In the genomic region with DNA sequence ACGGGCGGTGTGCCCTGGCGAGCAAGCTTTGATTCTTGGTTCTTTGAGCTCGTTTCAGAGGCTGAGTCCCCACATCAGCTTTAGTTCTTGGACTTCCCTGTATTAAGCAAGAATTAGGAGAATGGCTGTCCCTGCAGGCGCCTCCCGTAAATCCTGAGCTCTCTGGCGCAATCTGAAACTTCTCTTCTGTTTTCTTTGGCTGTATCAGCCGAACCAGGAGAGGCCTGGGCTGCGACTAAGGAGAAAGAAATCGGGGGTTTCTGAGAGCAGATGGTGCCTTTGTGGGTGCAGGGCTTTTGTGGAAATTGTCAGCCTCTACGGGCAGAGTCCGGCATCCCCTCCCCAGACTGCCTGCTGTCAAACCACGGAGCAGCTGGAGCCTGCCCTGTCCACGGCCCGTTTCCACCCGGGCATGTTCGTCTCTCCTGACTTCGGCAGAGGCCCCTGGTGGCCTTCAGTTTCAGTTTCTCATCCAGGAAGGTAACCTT, we compare ENCODE assay signal across 9 cellular contexts. TPM values are rescaled to one million over a fixed set of nuclear protein-coding genes. Genes with fewer than 3 reads are reported as not detected.
DNase-seq lines count a peak whose midpoint lies in the region; ATAC-seq, FAIRE-seq and TF ChIP-seq lines count a peak whose summit lies in the region.
"Had no signal": no experiment of that assay in that cellular context is flagged by ENCODE, and none has a peak within 500 bp of the region (broad histone marks: within the 10 kb centered on the region; RNA-seq: fewer than 3 reads in every experiment).

No MANE protein-coding gene starts in this region.

- DNase-seq in HCT116 (ENCODE audit: low read depth, low spot score) (no peak), cardiac fibroblast (ENCODE audit: low read depth in 2 of 2) (peak; percentile 82 to 83), hepatocyte (ENCODE audit: low spot score) (no peak), small intestine (peak; percentile 25), erythroblast (lab: John Stamatoyannopoulos, UW) (no peak), RKO (ENCODE audit: low spot score) (no peak), NCI-H526 treated with DMSO at 0.1 percent for 48 hours (lab: John Stamatoyannopoulos, UW) (no peak), HAP-1 (ENCODE audit: low spot score in 2 of 2) (no peak)
- DNase-seq: NCI-H524 had no signal

- no peak overlapping the region for H3K27ac ChIP-seq in HCT116 (ENCODE audit: low read depth, low read length)
- H3K27ac ChIP-seq in hepatocyte, result peak overlapping the region; percentile 77
- H3K27ac ChIP-seq in small intestine (ENCODE audit: low read depth in 1 of 2, low read length in 1 of 2), result peak overlapping the region in 1 of 2 donors; percentile 70

- H3K4me1 ChIP-seq in HCT116 (ENCODE audit: control insufficient read depth in 1 of 2, insufficient read depth in 2 of 2, low read length in 2 of 2) (no peaks in the 10 kb centered on the region), hepatocyte (ENCODE audit: insufficient read depth) (peaks cover 7% of the 10 kb centered on the region), small intestine (ENCODE audit: control insufficient read depth in 2 of 2, insufficient read depth in 1 of 2, low read depth in 1 of 2, low read length in 1 of 2) (no peaks in the 10 kb centered on the region), HAP-1 (no peaks in the 10 kb centered on the region)

- no peaks in the 10 kb centered on the region for H4K20me1 ChIP-seq in HCT116 (ENCODE audit: insufficient read depth)
- no peaks in the 10 kb centered on the region for H4K20me1 ChIP-seq in hepatocyte (ENCODE audit: insufficient read depth, poor library complexity, severe bottlenecking)

- H3K9me3 ChIP-seq in HCT116 (ENCODE audit: control insufficient read depth in 1 of 2, insufficient read depth in 1 of 2, low read depth in 1 of 2, low read length in 2 of 2), result no peaks in the 10 kb centered on the region
- H3K9me3 ChIP-seq in hepatocyte (ENCODE audit: low read depth), result no peaks in the 10 kb centered on the region
- H3K9me3 ChIP-seq in small intestine (ENCODE audit: control insufficient read depth, low read depth), result no peaks in the 10 kb centered on the region
- no peaks in the 10 kb centered on the region for H3K9me3 ChIP-seq in HAP-1

- RAD21 ChIA-PET in HCT116 (lab: Charles Lee; ENCODE audit: low non-redundant PET in 1 of 2, low total read pairs in 2 of 2, uncharacterized antibody in 2 of 2, unreplicated experiment in 2 of 2), result no interaction called here

- TSS peak; percentile 15 for BruUV-seq in HCT116 (replicated peaks; lab: Mats Ljungman, UMichigan)

- TF ChIP-seq CTCF in HCT116 (IDR thresholded peaks at IDR 0.05 in 2 of 3, conservative IDR thresholded peaks at IDR 0.05 in 1 of 3; ENCODE audit: borderline replicate concordance in 1 of 3, insufficient read depth in 1 of 3, low read depth in 2 of 3, low read length in 2 of 3) (no peak), cardiac fibroblast (IDR thresholded peaks at IDR 0.05; ENCODE audit: low read depth, low read length) (no peak), hepatocyte (IDR thresholded peaks at IDR 0.05; ENCODE audit: poor library complexity) (no peak)

- no peak overlapping the region for H3K4me2 ChIP-seq in HCT116 (ENCODE audit: low read length)
- H3K4me2 ChIP-seq in hepatocyte, result peak overlapping the region; percentile 57

- TF ChIP-seq POLR2A in HCT116 (IDR thresholded peaks at IDR 0.05; ENCODE audit: borderline replicate concordance, extremely low read depth, insufficient read depth, insufficient read length), result no peak
- no peak for TF ChIP-seq POLR2A in erythroblast (IDR thresholded peaks at IDR 0.05; ENCODE audit: low read length)

- no peak overlapping the region for H3K9ac ChIP-seq in HCT116 (ENCODE audit: low read length)

- peaks cover 18 to 56% of the 10 kb centered on the region in 2 experiments; a peak in 3 of 4 replicates for H3K36me3 ChIP-seq in HCT116 (ENCODE audit: control insufficient read depth in 1 of 2, insufficient read depth in 2 of 2, low read length in 2 of 2)
- H3K36me3 ChIP-seq in hepatocyte (replicated peaks; ENCODE audit: insufficient read depth, low read depth), result peaks cover 4% of the 10 kb centered on the region
- peaks cover 13 to 17% of the 10 kb centered on the region in 2 donors for H3K36me3 ChIP-seq in small intestine (ENCODE audit: control insufficient read depth in 2 of 2, insufficient read depth in 2 of 2, low read length in 2 of 2)
- peaks cover 48% of the 10 kb centered on the region for H3K36me3 ChIP-seq in HAP-1 (replicated peaks)

- no peak overlapping the region for H2AFZ ChIP-seq in HCT116 (ENCODE audit: low read depth, low read length, poor library complexity, severe bottlenecking)
- H2AFZ ChIP-seq in hepatocyte, result no peak overlapping the region

- WGBS in hepatocyte (ENCODE audit: low lambda C conversion rate, missing lambda C conversion rate), result 77% methylated on average over 18 of the region's 18 CpGs
- 33 to 52% (median 43%) methylated on average over 18 of the region's 18 CpGs for WGBS in small intestine, 3 donors

- FAIRE-seq in small intestine (lab: Jason Lieb, UNC), result no peak

- H3K79me2 ChIP-seq in HCT116 (ENCODE audit: insufficient read depth, low read length) (no peaks in the 10 kb centered on the region), hepatocyte (no peaks in the 10 kb centered on the region)

- POLR2A ChIA-PET in HCT116 (lab: Charles Lee), result no interaction called here

- H3K27me3 ChIP-seq in HCT116 (ENCODE audit: insufficient read depth, low read length), result no peaks in the 10 kb centered on the region
- H3K27me3 ChIP-seq in hepatocyte, result no peaks in the 10 kb centered on the region
- H3K27me3 ChIP-seq in small intestine (ENCODE audit: control insufficient read depth in 2 of 2, insufficient read depth in 2 of 2, low read length in 2 of 2), result no peaks in the 10 kb centered on the region
- no peaks in the 10 kb centered on the region for H3K27me3 ChIP-seq in HAP-1 (ENCODE audit: low read depth)

- H3K4me3 ChIP-seq in HCT116 (replicated peaks in 1 of 2; ENCODE audit: low read depth in 1 of 2, low read length in 2 of 2), result no peak overlapping the region
- peak overlapping the region in 1 of 2 donors; percentile 6 for H3K4me3 ChIP-seq in cardiac fibroblast (replicated peaks in 1 of 2; ENCODE audit: low read depth in 2 of 2, low read length in 2 of 2)
- no peak overlapping the region for H3K4me3 ChIP-seq in hepatocyte
- no peak overlapping the region for H3K4me3 ChIP-seq in small intestine (ENCODE audit: low read depth in 1 of 2, low read length in 2 of 2)
- no peak overlapping the region for H3K4me3 ChIP-seq in HAP-1

- in situ Hi-C loops in HAP-1 (cut with MboI; ENCODE audit: low sequenced_read_pairs), result no loop called here

- ATAC-seq in HCT116, result no peak

- TF ChIP-seq RAD21 in HCT116 (IDR thresholded peaks at IDR 0.05; ENCODE audit: low read depth), result no peak

- H3K9me2 ChIP-seq in HCT116 (ENCODE audit: insufficient read depth) (no peaks in the 10 kb centered on the region), hepatocyte (replicated peaks; ENCODE audit: insufficient read depth) (no peaks in the 10 kb centered on the region)

- intact Hi-C loops in HCT116 (cut with micrococcal nuclease), result no loop called here

- CTCF ChIA-PET in HCT116 (lab: Charles Lee), result no interaction called here

TF ChIP-seq in HCT116, 20 proteins besides CTCF, POLR2A, EP300 and RAD21:
- TF ChIP-seq ZNF274 (IDR thresholded peaks at IDR 0.05; ENCODE audit: low read depth, low read length) (no peak), ZFX (IDR thresholded peaks at IDR 0.05) (no peak), ELF1 (IDR thresholded peaks at IDR 0.05; ENCODE audit: borderline replicate concordance, low read depth) (no peak), JUND (IDR thresholded peaks at IDR 0.05) (no peak), SP1 (IDR thresholded peaks at IDR 0.05; ENCODE audit: low read depth) (no peak)

RNA-seq across cellular contexts. Expression of a gene that starts 17.9 kb away (rescaled TPM):
- 57.5 TPM for total RNA-seq in HCT116 (2021; ENCODE audit: unreplicated experiment)
- 114 and 120 TPM in 2 replicates for polyA plus RNA-seq in HCT116 (2012)
- 24.1 and 30.4 TPM in 2 replicates for total RNA-seq in hepatocyte
- 116 and 120 TPM in 2 replicates for polyA plus RNA-seq in hepatocyte
- polyA plus RNA-seq in small intestine, result 100 to 1,000 TPM in 1 of 3 donors, 10 to 100 TPM in 2; 49.5 to 109 (median 73.5) TPM

RNA-seq across cellular contexts. Expression of a gene that starts 31.2 kb away (rescaled TPM):
- 53.9 TPM for total RNA-seq in HCT116 (2021; ENCODE audit: unreplicated experiment)
- polyA plus RNA-seq in HCT116 (2012), result 33.9 and 34.2 TPM in 2 replicates
- total RNA-seq in hepatocyte, result 20.8 and 24.1 TPM in 2 replicates
- polyA plus RNA-seq in hepatocyte, result 32.0 and 40.9 TPM in 2 replicates
- 10 to 100 TPM in 2 of 3 donors, 1 to 10 TPM in 1; 7.2 to 14.8 (median 10.3) TPM for polyA plus RNA-seq in small intestine

RNA-seq across cellular contexts. Expression of a gene that starts 39.2 kb away (rescaled TPM):
- total RNA-seq in HCT116 (2021; ENCODE audit: unreplicated experiment) (127 TPM), hepatocyte (80.3 and 103 TPM in 2 replicates)
- polyA plus RNA-seq in HCT116 (2012), result 133 and 151 TPM in 2 replicates
- polyA plus RNA-seq in hepatocyte (185 and 192 TPM in 2 replicates), small intestine (10 to 100 TPM; 65.4 to 67.8 (median 67.3) TPM)

Comparison
In these comparisons a context has a peak if more than half of its experiments do, and no peak if none do; other contexts are left out.
1. DNase-seq: peak in cardiac fibroblast (2 of 2) and small intestine (single experiment); none in HCT116 (single experiment), hepatocyte (single experiment), erythroblast (0 of 2), RKO (single experiment), NCI-H526 treated with DMSO at 0.1 percent for 48 hours (single experiment) and HAP-1 (0 of 2).